Comparison of ENCODE assay signal across 24 cellular contexts in the genomic region with DNA sequence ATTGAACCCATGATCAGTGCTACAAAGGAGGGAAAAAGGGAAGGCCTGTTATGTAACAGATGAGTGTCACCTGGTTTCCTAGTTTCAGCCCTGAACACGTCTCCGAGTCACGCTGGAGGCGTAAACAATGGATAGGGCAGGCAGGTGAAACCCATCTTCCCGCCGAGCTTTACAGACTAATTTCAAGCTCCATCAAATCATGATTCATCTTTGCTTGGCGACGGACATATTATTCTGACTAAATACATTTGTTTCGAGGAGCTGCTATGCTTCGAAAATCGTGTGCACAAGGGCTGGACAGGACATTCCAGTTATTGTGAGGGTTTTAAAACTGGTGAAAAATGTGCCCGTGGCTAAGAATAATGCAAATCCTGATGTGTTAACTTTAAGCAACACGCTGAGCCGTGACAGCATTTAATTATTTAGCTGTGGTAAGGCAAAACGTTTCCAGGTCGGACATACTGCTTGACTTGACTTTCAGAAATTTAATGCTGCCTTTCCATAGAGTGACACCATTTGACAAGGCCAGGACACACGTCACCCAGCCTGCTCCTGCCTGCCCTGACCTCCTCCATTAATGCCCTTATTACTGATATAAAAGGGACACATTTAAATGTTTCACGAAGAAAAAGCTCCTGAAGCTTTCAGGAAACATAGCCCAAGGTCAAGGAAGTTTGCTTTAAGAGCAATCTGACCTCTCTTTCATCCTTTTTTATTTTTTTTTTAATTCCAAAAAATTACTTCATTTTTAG.
A peak's percentile ranks its signal among the peaks of the same experiment; 100 is the strongest.
DNase-seq lines count a peak whose midpoint lies in the region; ATAC-seq and TF ChIP-seq lines count a peak whose summit lies in the region.
"Had no signal": no experiment of that assay in that cellular context is flagged by ENCODE, and none has a peak within 500 bp of the region (broad histone marks: within the 10 kb centered on the region; RNA-seq: fewer than 3 reads in every experiment).

No MANE protein-coding gene starts in this region.

- H3K36me3 Mint-ChIP-seq in T-helper 2 cell treated with Interferon-gamma antibody and Interleukin-4, amounts not matched to agents 5 μg/mL and 100 μg/mL, for 36 hours (ENCODE audit: low read depth) = no peaks in the 10 kb centered on the region
- H3K36me3 Mint-ChIP-seq: activated naive CD8-positive, alpha-beta T cell; natural killer cell treated with Interleukin-12 subunit alpha and Interleukin-12 subunit beta and Interleukin-15 and Interleukin-18, amount 100 ng/mL, for 72 hours had no signal

- no peak overlapping the region for H3K9ac ChIP-seq in skeletal muscle satellite cell (ENCODE audit: low read depth, low read length)

- TF ChIP-seq EP300 in esophagus muscularis mucosa (IDR thresholded peaks at IDR 0.05) = no peak

- WGBS in esophagus muscularis mucosa = 45% methylated on average over 18 of the region's 18 CpGs

- no peak overlapping the region for H3K27ac Mint-ChIP-seq in T-helper 2 cell treated with Interferon-gamma antibody and Interleukin-4, amounts not matched to agents 5 μg/mL and 100 μg/mL, for 36 hours
- H3K27ac Mint-ChIP-seq: activated naive CD8-positive, alpha-beta T cell; endodermal cell; natural killer cell treated with Interleukin-12 subunit alpha and Interleukin-12 subunit beta and Interleukin-15 and Interleukin-18, amount 100 ng/mL, for 72 hours; stimulated activated naive CD8-positive, alpha-beta T cell treated with anti-CD3 and anti-CD28 coated beads, Interleukin-15, Interleukin-2, amounts not matched to agents 100 ng/mL and 50 ng/mL, for 24 hours had no signal

- TF ChIP-seq CTCF in epithelial cell of esophagus (IDR thresholded peaks at IDR 0.05; ENCODE audit: insufficient read depth, low read depth, low read length, missing control alignments) (no peak), esophagus muscularis mucosa (IDR thresholded peaks at IDR 0.05) (no peak)

- H3K27me3 ChIP-seq in skeletal muscle satellite cell (ENCODE audit: control insufficient read depth, insufficient read depth, low read length) = no peaks in the 10 kb centered on the region
- H3K27me3 ChIP-seq in esophagus muscularis mucosa = peaks cover 0 to 12% (median 0%) of the 10 kb centered on the region in 4 donors
- H3K27me3 ChIP-seq: BE2C, body of pancreas, tibial nerve had no signal

- no peaks in the 10 kb centered on the region for H3K9me3 Mint-ChIP-seq in T-helper 2 cell treated with Interferon-gamma antibody and Interleukin-4, amounts not matched to agents 5 μg/mL and 100 μg/mL, for 36 hours
- H3K9me3 Mint-ChIP-seq: endodermal cell; natural killer cell treated with Interleukin-12 subunit alpha and Interleukin-12 subunit beta and Interleukin-15 and Interleukin-18, amount 100 ng/mL, for 72 hours; stimulated activated naive CD8-positive, alpha-beta T cell treated with anti-CD3 and anti-CD28 coated beads, Interleukin-15, Interleukin-2, amounts not matched to agents 100 ng/mL and 50 ng/mL, for 24 hours had no signal

- H3K27ac ChIP-seq in esophagus muscularis mucosa (replicated peaks in 1 of 4) = no peak overlapping the region
- H3K27ac ChIP-seq: 22Rv1, body of pancreas, SK-N-MC, skin epidermis, tibial nerve had no signal

- H3K9me3 ChIP-seq in skeletal muscle satellite cell (replicated peaks; ENCODE audit: low read length) = no peaks in the 10 kb centered on the region
- H3K9me3 ChIP-seq in esophagus muscularis mucosa = no peaks in the 10 kb centered on the region
- H3K9me3 ChIP-seq: BE2C, body of pancreas, tibial nerve had no signal

- H3K4me1 Mint-ChIP-seq in T-helper 2 cell treated with Interferon-gamma antibody and Interleukin-4, amounts not matched to agents 5 μg/mL and 100 μg/mL, for 36 hours (ENCODE audit: low read depth) = no peaks in the 10 kb centered on the region

- peak overlapping the region; percentile 11 for H3K4me2 ChIP-seq in skeletal muscle satellite cell (ENCODE audit: low read length)

- TF ChIP-seq POLR2A in esophagus muscularis mucosa (IDR thresholded peaks at IDR 0.05; ENCODE audit: low read depth) = no peak

- H3K27me3 Mint-ChIP-seq in T-helper 2 cell treated with Interferon-gamma antibody and Interleukin-4, amounts not matched to agents 5 μg/mL and 100 μg/mL, for 36 hours (ENCODE audit: low read depth) = no peaks in the 10 kb centered on the region
- H3K27me3 Mint-ChIP-seq: stimulated activated naive CD8-positive, alpha-beta T cell treated with anti-CD3 and anti-CD28 coated beads, Interleukin-15, Interleukin-2, amounts not matched to agents 100 ng/mL and 50 ng/mL, for 24 hours had no signal

- H3K4me3 ChIP-seq in epithelial cell of esophagus (ENCODE audit: low read length) (no peak overlapping the region), skeletal muscle satellite cell (ENCODE audit: low read length) (no peak overlapping the region), esophagus muscularis mucosa (no peak overlapping the region)
- H3K4me3 ChIP-seq: body of pancreas, SK-N-MC, skin epidermis, tibial nerve had no signal

- ATAC-seq in GM19452 (IDR thresholded peaks at IDR 0.05; ENCODE audit: unreplicated experiment) = no peak
- ATAC-seq: activated CD4-positive, CD25-positive, alpha-beta regulatory T cell treated with anti-CD3 and anti-CD28 coated beads, Interleukin-2, amount 50 U/mL, for 24 hours; body of pancreas; natural killer cell treated with Interleukin-12 subunit alpha and Interleukin-12 subunit beta and Interleukin-15 and Interleukin-18, amount 100 ng/mL, for 72 hours had no signal

- DNase-seq in DMS53 (lab: John Stamatoyannopoulos, UW) (peak; percentile 44), DMS53 treated with DMSO at 0.1 percent for 48 hours (lab: John Stamatoyannopoulos, UW; ENCODE audit: unreplicated experiment) (no peak), NCI-H748 (lab: John Stamatoyannopoulos, UW; ENCODE audit: unreplicated experiment) (peak; percentile 98), epithelial cell of esophagus (ENCODE audit: low read depth) (peak; percentile 47), esophagus muscularis mucosa (ENCODE audit: extremely low spot score) (no peak)
- DNase-seq in T-helper 2 cell treated with Interferon-gamma antibody and Interleukin-4, amounts not matched to agents 5 μg/mL and 100 μg/mL, for 36 hours (ENCODE audit: low spot score) = no peak
- DNase-seq: BE2C, endodermal cell, hypothalamus, Kasumi-1, NCI-H1105 treated with DMSO at 0.1 percent for 48 hours, NCI-H526, T1000 had no signal

- no peak overlapping the region for H3K4me3 Mint-ChIP-seq in T-helper 2 cell treated with Interferon-gamma antibody and Interleukin-4, amounts not matched to agents 5 μg/mL and 100 μg/mL, for 36 hours
- H3K4me3 Mint-ChIP-seq: activated naive CD8-positive, alpha-beta T cell; endodermal cell; natural killer cell treated with Interleukin-12 subunit alpha and Interleukin-12 subunit beta and Interleukin-15 and Interleukin-18, amount 100 ng/mL, for 72 hours; stimulated activated naive CD8-positive, alpha-beta T cell treated with anti-CD3 and anti-CD28 coated beads, Interleukin-15, Interleukin-2, amounts not matched to agents 100 ng/mL and 50 ng/mL, for 24 hours had no signal

- H3K4me1 ChIP-seq in skeletal muscle satellite cell (ENCODE audit: control insufficient read depth, insufficient read depth, low read length) (no peaks in the 10 kb centered on the region), esophagus muscularis mucosa (peaks cover 0 to 6% (median 2%) of the 10 kb centered on the region in 4 donors)
- H3K4me1 ChIP-seq: BE2C, body of pancreas, tibial nerve had no signal

- intact Hi-C loops in esophagus muscularis mucosa (cut with DNase I) = no loop called here

- no peaks in the 10 kb centered on the region for H3K36me3 ChIP-seq in skeletal muscle satellite cell (ENCODE audit: insufficient read depth, low read length)
- H3K36me3 ChIP-seq in esophagus muscularis mucosa = no peaks in the 10 kb centered on the region
- H3K36me3 ChIP-seq: BE2C, tibial nerve had no signal

Comparison
In these comparisons a context has a peak if more than half of its experiments do, and no peak if none do; other contexts are left out.
1. DNase-seq: peak in DMS53 (single experiment), NCI-H748 (single experiment) and epithelial cell of esophagus (single experiment); none in DMS53 treated with DMSO at 0.1 percent for 48 hours (single experiment), T-helper 2 cell treated with Interferon-gamma antibody and Interleukin-4, amounts not matched to agents 5 μg/mL and 100 μg/mL, for 36 hours (single experiment) and esophagus muscularis mucosa (single experiment).